8 cellular contexts compared by ENCODE assay signal in genomic region chr1:2555634-2556276, GRCh38. TPM values are rescaled to one million over a fixed set of nuclear protein-coding genes. Genes with fewer than 3 reads are reported as not detected.
DNase-seq lines count a peak whose midpoint lies in the region; ATAC-seq and TF ChIP-seq lines count a peak whose summit lies in the region.

No MANE protein-coding gene starts in this region.

- TF ChIP-seq CTCF in Caco-2 (IDR thresholded peaks at IDR 0.05; ENCODE audit: insufficient read depth in 1 of 2, low read depth in 1 of 2, low read length in 1 of 2, severe bottlenecking in 1 of 2, unreplicated experiment in 1 of 2) (no peak), fibroblast of lung (conservative IDR thresholded peaks at IDR 0.05 in 1 of 2, IDR thresholded peaks at IDR 0.05 in 1 of 2; ENCODE audit: low read depth in 1 of 2, low read length in 2 of 2) (no peak)

- intact Hi-C loops in Caco-2 (cut with micrococcal nuclease; ENCODE audit: unreplicated experiment) (no loop called here), posterior vena cava (cut with DNase I) (no loop called here)

- H3K27me3 ChIP-seq in Caco-2 (replicated peaks; ENCODE audit: control insufficient read depth, insufficient read depth, low read length) (no peaks in the 10 kb centered on the region), fibroblast of lung (ENCODE audit: control insufficient read depth, insufficient read depth, low read length) (no peaks in the 10 kb centered on the region)

- H3K9me3 Mint-ChIP-seq in Caco-2 (ENCODE audit: unreplicated experiment), result no peaks in the 10 kb centered on the region

- DNase-seq in Caco-2, result peak in 1 of 2 experiments; percentile 46
- DNase-seq in NCI-H2171 treated with DMSO at 0.1 percent for 48 hours (lab: John Stamatoyannopoulos, UW), result peak; percentile 53
- DNase-seq in activated T-cell treated with anti-CD3 and anti-CD28 coated beads for 48 hours (ENCODE audit: low read depth), result peak; percentile 72
- peak in 1 of 2 donors; percentile 49 for DNase-seq in fibroblast of lung (ENCODE audit: low read depth in 2 of 2)
- DNase-seq in posterior vena cava (ENCODE audit: low spot score), result peak; percentile 96
- no peak for DNase-seq in middle frontal gyrus (ENCODE audit: extremely low spot score, low spot score)

- H3K36me3 ChIP-seq in Caco-2 (ENCODE audit: control insufficient read depth, insufficient read depth, low read length) (no peaks in the 10 kb centered on the region), fibroblast of lung (ENCODE audit: control insufficient read depth, insufficient read depth, low read length) (peaks cover 2% of the 10 kb centered on the region)

- H3K27me3 Mint-ChIP-seq in Caco-2 (ENCODE audit: insufficient read depth, unreplicated experiment), result peaks cover 2% of the 10 kb centered on the region

- H3K4me1 ChIP-seq in Caco-2 (no peaks in the 10 kb centered on the region), fibroblast of lung (ENCODE audit: control insufficient read depth, extremely low read depth, insufficient read depth, low read length) (peaks cover 5% of the 10 kb centered on the region)

- peak overlapping the region; percentile 72 for H2AFZ ChIP-seq in fibroblast of lung (ENCODE audit: low read length)

- H3K4me1 Mint-ChIP-seq in Caco-2 (ENCODE audit: low read depth, unreplicated experiment), result no peaks in the 10 kb centered on the region

- CTCF ChIA-PET in Caco-2 (lab: Charles Lee), result interaction anchor here (0.6 to 1.3 kb wide), 3 partner anchors 29 to 232 kb away, joined by 3 read pairs; partner anchors contain the start of gene PANK4

- peak overlapping the region; percentile 88 for H3K4me2 ChIP-seq in fibroblast of lung (ENCODE audit: extremely low read depth, insufficient read depth, low read length)

- ATAC-seq in GM21529 (IDR thresholded peaks at IDR 0.05; ENCODE audit: unreplicated experiment) (peak; percentile 36), HG02678 (IDR thresholded peaks at IDR 0.05; ENCODE audit: unreplicated experiment) (no peak)

- H3K4me3 ChIP-seq in Caco-2 (ENCODE audit: low read depth, low read length) (peak overlapping the region; percentile 2), fibroblast of lung (replicated peaks in 1 of 4; ENCODE audit: control extremely low read depth in 1 of 4, insufficient read depth in 1 of 4, low read depth in 3 of 4, low read length in 4 of 4) (peak overlapping the region; percentile 45 to 75 (median 56))

- H3K27ac ChIP-seq in fibroblast of lung (ENCODE audit: insufficient read depth, low read length), result peak overlapping the region; percentile 83

- H3K4me3 Mint-ChIP-seq in Caco-2 (ENCODE audit: unreplicated experiment), result peak overlapping the region; percentile 75

- H3K79me2 ChIP-seq in fibroblast of lung (ENCODE audit: control insufficient read depth, insufficient read depth, low read length), result no peaks in the 10 kb centered on the region

- H3K9me3 ChIP-seq in Caco-2, result no peaks in the 10 kb centered on the region
- H3K9me3 ChIP-seq in fibroblast of lung (ENCODE audit: control insufficient read depth, insufficient read depth, low read depth, low read length), result no peaks in the 10 kb centered on the region

- no peaks in the 10 kb centered on the region for H3K36me3 Mint-ChIP-seq in Caco-2 (ENCODE audit: insufficient read depth, unreplicated experiment)

- H3K9ac ChIP-seq in fibroblast of lung (ENCODE audit: insufficient read depth, low read length), result peak overlapping the region; percentile 63

- H4K20me1 ChIP-seq in fibroblast of lung (ENCODE audit: control insufficient read depth, extremely low read depth, insufficient read depth, low read length), result no peaks in the 10 kb centered on the region

- POLR2A ChIA-PET in Caco-2 (lab: Charles Lee), result no interaction called here

- BruUV-seq in Caco-2 (replicated peaks; lab: Mats Ljungman, UMichigan), result no TSS peak

- peak overlapping the region; percentile 53 for H3K27ac Mint-ChIP-seq in Caco-2 (ENCODE audit: unreplicated experiment)

RNA-seq across cellular contexts. Expression of gene TNFRSF14, which starts 0.4 kb away (rescaled TPM):
- total RNA-seq in Caco-2 (2022) (1.5 and 3.2 TPM in 2 replicates), fibroblast of lung (76.3 and 85.0 TPM in 2 replicates), posterior vena cava (10 to 100 TPM; 37.7 to 63.6 TPM)
- 9.9 and 15.2 TPM in 2 replicates for polyA plus RNA-seq in fibroblast of lung
- 15.5 and 21.0 TPM in 2 replicates for polyA plus RNA-seq in fibroblast of lung (2012)
- polyA minus RNA-seq in fibroblast of lung (ENCODE audit: low replicate concordance), result 12.9 and 16.3 TPM in 2 replicates

RNA-seq across cellular contexts. Expression of gene HES5, which starts 25.7 kb away (rescaled TPM):
- total RNA-seq in Caco-2 (2022) (not detected in 2 replicates), fibroblast of lung (not detected in 2 replicates), posterior vena cava (under 1 TPM; 0.24 to 0.32 TPM)
- polyA plus RNA-seq in fibroblast of lung, result not detected in 2 replicates
- not detected in 2 replicates for polyA plus RNA-seq in fibroblast of lung (2012)
- polyA minus RNA-seq in fibroblast of lung (ENCODE audit: low replicate concordance), result not detected in 2 replicates

RNA-seq across cellular contexts. Expression of gene PANK4, which starts 29.4 kb away (rescaled TPM):
- total RNA-seq in Caco-2 (2022) (27.0 and 31.7 TPM in 2 replicates), fibroblast of lung (16.9 and 17.0 TPM in 2 replicates), posterior vena cava (10 to 100 TPM; 17.4 to 18.6 TPM)
- polyA plus RNA-seq in fibroblast of lung, result 8.5 and 10.4 TPM in 2 replicates
- 9.1 and 13.2 TPM in 2 replicates for polyA plus RNA-seq in fibroblast of lung (2012)
- polyA minus RNA-seq in fibroblast of lung (ENCODE audit: low replicate concordance), result 8.0 and 16.1 TPM in 2 replicates

RNA-seq across cellular contexts. Expression of gene PRXL2B, which starts 30.8 kb away (rescaled TPM):
- total RNA-seq in Caco-2 (2022) (16.2 and 16.8 TPM in 2 replicates), fibroblast of lung (8.0 and 11.7 TPM in 2 replicates), posterior vena cava (10 to 100 TPM; 11.4 to 12.2 TPM)
- polyA plus RNA-seq in fibroblast of lung, result 13.8 and 19.2 TPM in 2 replicates
- polyA plus RNA-seq in fibroblast of lung (2012), result 21.5 and 31.0 TPM in 2 replicates
- 15.9 and 23.2 TPM in 2 replicates for polyA minus RNA-seq in fibroblast of lung (ENCODE audit: low replicate concordance)
